ENCODE assay signal across 10 cellular contexts in the genomic region with DNA sequence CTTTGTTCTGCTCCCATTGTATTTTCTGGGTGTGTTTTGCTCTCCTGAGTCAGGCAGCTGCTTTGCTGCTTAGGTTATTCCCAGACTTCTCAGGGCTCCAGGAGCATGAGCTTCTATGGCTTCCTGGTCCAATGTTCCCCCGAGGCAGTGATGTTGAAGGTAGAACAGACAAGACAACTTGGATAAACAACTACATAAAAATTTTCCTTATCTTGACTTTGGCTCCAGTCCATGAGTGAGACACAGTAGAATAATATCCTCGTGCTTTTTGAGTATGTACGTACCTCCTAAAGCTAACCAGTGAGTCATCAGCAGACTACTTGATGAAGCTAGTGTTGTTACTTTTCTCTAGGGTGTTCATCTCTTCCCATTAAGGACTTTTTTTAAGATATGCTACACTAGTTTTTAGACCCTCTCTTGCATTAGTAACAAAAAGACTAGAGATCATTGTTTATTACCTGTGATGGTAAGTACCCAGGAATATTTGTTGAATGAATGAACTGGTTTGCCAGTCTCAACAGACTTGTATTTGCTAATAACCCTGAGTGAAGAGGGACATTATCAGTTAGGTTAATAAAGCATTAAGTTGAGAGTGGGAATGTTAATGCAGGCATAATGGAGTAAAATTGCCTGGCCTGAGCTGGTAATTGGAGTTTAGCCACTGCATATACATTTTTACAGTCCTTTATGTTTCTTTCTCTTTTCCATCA.
DNase-seq lines count a peak whose midpoint lies in the region; ATAC-seq, FAIRE-seq and TF ChIP-seq lines count a peak whose summit lies in the region.
"Had no signal": no experiment of that assay in that cellular context is flagged by ENCODE, and none has a peak within 500 bp of the region (broad histone marks: within the 10 kb centered on the region; RNA-seq: fewer than 3 reads in every experiment).

No MANE protein-coding gene starts in this region.

- intact Hi-C loops in Panc1 (cut with micrococcal nuclease; ENCODE audit: unreplicated experiment) = no loop called here
- intact Hi-C loops in tibial artery (cut with DNase I; ENCODE audit: low total_unique reads) = no loop called here

- TF ChIP-seq POLR2A in H54 (IDR thresholded peaks at IDR 0.05; ENCODE audit: low read depth, low read length) = no peak

- H3K27ac ChIP-seq in Panc1 (ENCODE audit: low read length) (no peak overlapping the region), tibial artery (no peak overlapping the region)

- H3K4me3 ChIP-seq in Panc1 (ENCODE audit: low read depth in 2 of 2, low read length in 2 of 2) = peak overlapping the region in 1 of 2 experiments; percentile 16; a peak in 1 of 4 replicates
- H3K4me3 ChIP-seq in skeletal muscle satellite cell (ENCODE audit: low read length) = peak overlapping the region; percentile 43
- H3K4me3 ChIP-seq in tibial artery = no peak overlapping the region

- BruUV-seq in Panc1 (replicated peaks; lab: Mats Ljungman, UMichigan) = no TSS peak

- CTCF ChIA-PET in Panc1 (lab: Charles Lee) = no interaction called here

- peak overlapping the region; percentile 75 for H3K4me2 ChIP-seq in skeletal muscle satellite cell (ENCODE audit: low read length)

- H3K9me3 ChIP-seq in Panc1 (ENCODE audit: control insufficient read depth, insufficient read depth, low read depth, low read length) (no peaks in the 10 kb centered on the region), skeletal muscle satellite cell (replicated peaks; ENCODE audit: low read length) (no peaks in the 10 kb centered on the region), tibial artery (no peaks in the 10 kb centered on the region)

- H3K27me3 ChIP-seq in Panc1 (ENCODE audit: control insufficient read depth, insufficient read depth, low read length) = no peaks in the 10 kb centered on the region; the same call in 1 of the 2 replicates
- no peaks in the 10 kb centered on the region for H3K27me3 ChIP-seq in skeletal muscle satellite cell (ENCODE audit: control insufficient read depth, insufficient read depth, low read length)
- peaks cover 0 to 3% of the 10 kb centered on the region in 2 donors for H3K27me3 ChIP-seq in tibial artery

- peak; percentile 94 for FAIRE-seq in H54 (lab: Jason Lieb, UNC)

- H3K36me3 ChIP-seq in Panc1 (ENCODE audit: control insufficient read depth, insufficient read depth, low read length) (no peaks in the 10 kb centered on the region), skeletal muscle satellite cell (ENCODE audit: insufficient read depth, low read length) (no peaks in the 10 kb centered on the region), tibial artery (no peaks in the 10 kb centered on the region)

- H3K4me1 ChIP-seq in Panc1 (ENCODE audit: control insufficient read depth, insufficient read depth, low read length) = no peaks in the 10 kb centered on the region
- H3K4me1 ChIP-seq in skeletal muscle satellite cell (ENCODE audit: control insufficient read depth, insufficient read depth, low read length) = peaks cover 31% of the 10 kb centered on the region
- H3K4me1 ChIP-seq in tibial artery = peaks cover 0 to 3% (median 0%) of the 10 kb centered on the region in 4 donors

- DNase-seq in H54 (ENCODE audit: insufficient read length, low spot score) (peak; percentile 16), Panc1 (ENCODE audit: low read depth, low spot score) (peak; percentile 93), fibroblast of peridontal ligament (ENCODE audit: extremely low read depth) (peak; percentile 75), tibial artery (no peak), activated gamma-delta T cell (lab: John Stamatoyannopoulos, UW) (no peak)
- DNase-seq in stimulated activated CD4-positive, alpha-beta T cell treated with anti-CD3 and anti-CD28 coated beads, Interleukin-4, amount 100 ng/mL, for 24 hours = no peak
- DNase-seq: stimulated activated naive CD4-positive, alpha-beta T cell treated with Interleukin-2 at 50 U/mL for 16 hours; T-cell had no signal

- POLR2A ChIA-PET in Panc1 (lab: Charles Lee) = no interaction called here

- H3K9ac ChIP-seq in skeletal muscle satellite cell (ENCODE audit: low read depth, low read length) = peak overlapping the region; percentile 74

- no peak for TF ChIP-seq CTCF in Panc1 (IDR thresholded peaks at IDR 0.05)
- TF ChIP-seq CTCF in tibial artery (IDR thresholded peaks at IDR 0.05) = no peak

- in situ Hi-C loops in Panc1 (cut with HindIII; ENCODE audit: low pct_unique_long_range_greater_than_20kb, low sequenced_read_pairs) = no loop called here

- ATAC-seq in Panc1 (peak; percentile 75; the same call in 1 of the 2 replicates), HG03139 (IDR thresholded peaks at IDR 0.05; ENCODE audit: unreplicated experiment) (no peak)
- ATAC-seq: T-cell had no signal

Comparison
In these comparisons a context has a peak if more than half of its experiments do, and no peak if none do; other contexts are left out.
1. DNase-seq: peak in H54 (single experiment), Panc1 (single experiment) and fibroblast of peridontal ligament (single experiment); none in tibial artery (0 of 2), stimulated activated CD4-positive, alpha-beta T cell treated with anti-CD3 and anti-CD28 coated beads, Interleukin-4, amount 100 ng/mL, for 24 hours (single experiment) and activated gamma-delta T cell (single experiment).